In the genomic region with DNA sequence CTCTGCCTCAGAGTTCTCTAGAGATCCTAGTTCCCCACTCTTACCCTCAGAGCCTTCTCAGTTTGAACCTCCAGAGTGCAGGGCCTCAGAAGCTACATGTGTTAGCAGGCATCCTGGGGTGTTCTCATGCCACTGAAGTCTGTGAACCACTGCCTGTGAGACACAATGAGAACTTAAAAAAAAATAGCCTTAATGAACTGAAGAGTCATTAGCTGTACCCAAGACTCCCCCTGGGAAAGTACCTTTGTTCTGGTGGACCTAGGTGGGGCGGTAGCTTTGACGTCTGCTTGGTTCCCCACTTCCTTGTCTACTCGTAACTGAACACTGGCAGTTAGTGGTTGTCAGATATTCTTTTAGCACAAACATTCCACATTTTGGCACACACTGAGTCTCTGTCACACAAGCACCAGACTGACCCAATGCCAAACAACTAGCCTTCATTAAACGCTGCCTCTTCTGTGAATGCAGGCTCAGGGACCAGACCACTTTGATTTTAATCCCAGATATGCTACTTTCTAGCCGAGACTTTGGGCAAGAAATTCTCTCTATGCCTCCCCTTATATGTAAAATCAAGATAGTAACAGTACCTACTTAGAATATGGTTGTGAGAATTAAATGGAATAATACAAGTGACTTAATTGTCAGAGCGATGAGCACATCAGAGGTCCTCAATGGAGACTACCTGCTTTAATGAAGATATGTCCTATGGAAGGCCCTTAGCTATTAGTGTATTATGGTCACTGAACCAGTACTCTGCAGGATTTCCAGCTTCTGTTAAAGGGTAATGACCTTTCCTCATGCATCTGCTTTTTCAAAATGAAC, we compare ENCODE assay signal across 8 cellular contexts.
DNase-seq lines count a peak whose midpoint lies in the region; ATAC-seq, FAIRE-seq and TF ChIP-seq lines count a peak whose summit lies in the region.

No MANE protein-coding gene starts in this region.

- no peak overlapping the region for H3K4me3 ChIP-seq in breast epithelium

- H3K4me1 ChIP-seq in breast epithelium = no peaks in the 10 kb centered on the region

- intact Hi-C loops in breast epithelium (cut with DNase I; ENCODE audit: low total_unique reads) = no loop called here
- intact Hi-C loops in MCF 10A (cut with micrococcal nuclease) = no loop called here

- H3K36me3 ChIP-seq in breast epithelium = no peaks in the 10 kb centered on the region

- H3K27ac Mint-ChIP-seq in MCF 10A (ENCODE audit: low read depth, unreplicated experiment) = no peak overlapping the region
- H3K27ac Mint-ChIP-seq in activated T-cell treated with anti-CD3 and anti-CD28 coated beads, Interleukin-2, amount 50 U/mL, for 72 hours = peak overlapping the region; percentile 65
- H3K27ac Mint-ChIP-seq in stimulated activated naive CD8-positive, alpha-beta T cell treated with anti-CD3 and anti-CD28 coated beads, Interleukin-15, Interleukin-2, amounts not matched to agents 100 ng/mL and 50 ng/mL, for 24 hours = peak overlapping the region; percentile 84

- H3K27me3 ChIP-seq in breast epithelium = no peaks in the 10 kb centered on the region

- TF ChIP-seq POLR2A in breast epithelium (IDR thresholded peaks at IDR 0.05) = no peak

- FAIRE-seq in HTR-8/SVneo (lab: Jason Lieb, UNC) = no peak

- POLR2A ChIA-PET in MCF 10A (lab: Yijun Ruan, JAX) = no interaction called here

- no peaks in the 10 kb centered on the region for H3K27me3 Mint-ChIP-seq in MCF 10A (ENCODE audit: insufficient read depth, unreplicated experiment)
- H3K27me3 Mint-ChIP-seq in activated T-cell treated with anti-CD3 and anti-CD28 coated beads, Interleukin-2, amount 50 U/mL, for 72 hours (ENCODE audit: low read depth) = no peaks in the 10 kb centered on the region
- no peaks in the 10 kb centered on the region for H3K27me3 Mint-ChIP-seq in stimulated activated naive CD8-positive, alpha-beta T cell treated with anti-CD3 and anti-CD28 coated beads, Interleukin-15, Interleukin-2, amounts not matched to agents 100 ng/mL and 50 ng/mL, for 24 hours

- peak overlapping the region; percentile 18 to 82 for H3K27ac ChIP-seq in breast epithelium

- TF ChIP-seq CTCF in breast epithelium (IDR thresholded peaks at IDR 0.05) (no peak), MCF 10A (IDR thresholded peaks at IDR 0.05; ENCODE audit: unreplicated experiment) (no peak)

- no peak overlapping the region for H3K4me3 Mint-ChIP-seq in MCF 10A (ENCODE audit: unreplicated experiment)
- H3K4me3 Mint-ChIP-seq in activated T-cell treated with anti-CD3 and anti-CD28 coated beads, Interleukin-2, amount 50 U/mL, for 72 hours = peak overlapping the region; percentile 66 to 85
- peak overlapping the region; percentile 75 for H3K4me3 Mint-ChIP-seq in stimulated activated naive CD8-positive, alpha-beta T cell treated with anti-CD3 and anti-CD28 coated beads, Interleukin-15, Interleukin-2, amounts not matched to agents 100 ng/mL and 50 ng/mL, for 24 hours

- CTCF ChIA-PET in MCF 10A (lab: Yijun Ruan, JAX) = interaction anchor here (1.3 to 1.5 kb wide), 2 partner anchors 9 to 11 kb away, joined by 4 read pairs; no protein-coding TSS in a partner anchor

- DNase-seq in breast epithelium (ENCODE audit: low spot score in 2 of 2) (no peak), MCF 10A (ENCODE audit: unreplicated experiment) (no peak), HTR-8/SVneo (ENCODE audit: insufficient read length, low spot score) (no peak), Kasumi-1 (lab: John Stamatoyannopoulos, UW) (no peak), superior temporal gyrus (ENCODE audit: extremely low spot score) (no peak)
- DNase-seq in activated T-cell treated with anti-CD3 and anti-CD28 coated beads, Interleukin-2, amount 50 U/mL, for 72 hours = peak; percentile 22 to 80

- no peaks in the 10 kb centered on the region for H3K9me3 ChIP-seq in breast epithelium

- no peaks in the 10 kb centered on the region for H3K4me1 Mint-ChIP-seq in MCF 10A (ENCODE audit: insufficient read depth, unreplicated experiment)
- peaks cover 73% of the 10 kb centered on the region for H3K4me1 Mint-ChIP-seq in activated T-cell treated with anti-CD3 and anti-CD28 coated beads, Interleukin-2, amount 50 U/mL, for 72 hours (ENCODE audit: low read depth)
- H3K4me1 Mint-ChIP-seq in stimulated activated naive CD8-positive, alpha-beta T cell treated with anti-CD3 and anti-CD28 coated beads, Interleukin-15, Interleukin-2, amounts not matched to agents 100 ng/mL and 50 ng/mL, for 24 hours (ENCODE audit: low read depth) = peaks cover 64% of the 10 kb centered on the region

- H3K36me3 Mint-ChIP-seq in MCF 10A (ENCODE audit: insufficient read depth, unreplicated experiment) = no peaks in the 10 kb centered on the region
- peaks cover 0 to 6% of the 10 kb centered on the region in 2 donors for H3K36me3 Mint-ChIP-seq in activated T-cell treated with anti-CD3 and anti-CD28 coated beads, Interleukin-2, amount 50 U/mL, for 72 hours (ENCODE audit: insufficient read depth in 2 of 2)
- no peaks in the 10 kb centered on the region for H3K36me3 Mint-ChIP-seq in stimulated activated naive CD8-positive, alpha-beta T cell treated with anti-CD3 and anti-CD28 coated beads, Interleukin-15, Interleukin-2, amounts not matched to agents 100 ng/mL and 50 ng/mL, for 24 hours (ENCODE audit: low read depth)

- ATAC-seq in HG03025 (IDR thresholded peaks at IDR 0.05; ENCODE audit: low FRiP score, unreplicated experiment) = peak; percentile 75
- peak; percentile 91 to 95 for ATAC-seq in activated T-cell treated with anti-CD3 and anti-CD28 coated beads, Interleukin-2, amount 50 U/mL, for 72 hours (replicated peaks in 1 of 2)

- BruUV-seq in MCF 10A (replicated peaks; lab: Mats Ljungman, UMichigan) = no TSS peak

- H3K9me3 Mint-ChIP-seq in MCF 10A (ENCODE audit: unreplicated experiment) = no peaks in the 10 kb centered on the region
- H3K9me3 Mint-ChIP-seq in activated T-cell treated with anti-CD3 and anti-CD28 coated beads, Interleukin-2, amount 50 U/mL, for 72 hours = no peaks in the 10 kb centered on the region
- H3K9me3 Mint-ChIP-seq in stimulated activated naive CD8-positive, alpha-beta T cell treated with anti-CD3 and anti-CD28 coated beads, Interleukin-15, Interleukin-2, amounts not matched to agents 100 ng/mL and 50 ng/mL, for 24 hours = no peaks in the 10 kb centered on the region

Comparison
In these comparisons a context has a peak if more than half of its experiments do, and no peak if none do; other contexts are left out.
1. DNase-seq: peak in activated T-cell treated with anti-CD3 and anti-CD28 coated beads, Interleukin-2, amount 50 U/mL, for 72 hours (2 of 2); none in breast epithelium (0 of 2), MCF 10A (single experiment), HTR-8/SVneo (single experiment), Kasumi-1 (0 of 2) and superior temporal gyrus (single experiment).